ENCODE assay signal across 9 cellular contexts in genomic region chr22:24410110-24410856, GRCh38. TPM values are rescaled to one million over a fixed set of nuclear protein-coding genes. Genes with fewer than 3 reads are reported as not detected.
DNase-seq lines count a peak whose midpoint lies in the region; ATAC-seq and TF ChIP-seq lines count a peak whose summit lies in the region.
"Had no signal": no experiment of that assay in that cellular context is flagged by ENCODE, and none has a peak within 500 bp of the region (broad histone marks: within the 10 kb centered on the region; RNA-seq: fewer than 3 reads in every experiment).

No MANE protein-coding gene starts in this region.

- peak; percentile 62 to 72 for ATAC-seq in activated naive CD4-positive, alpha-beta T cell treated with anti-CD3 and anti-CD28 coated beads, Interleukin-2, amount 50 U/mL, for 72 hours

- H3K4me3 Mint-ChIP-seq in type B pancreatic cell = no peak overlapping the region

- H3K4me1 Mint-ChIP-seq in type B pancreatic cell (ENCODE audit: unreplicated experiment) = peaks cover 28% of the 10 kb centered on the region

- peak overlapping the region; percentile 7 to 19 for H3K27ac Mint-ChIP-seq in activated naive CD4-positive, alpha-beta T cell treated with anti-CD3 and anti-CD28 coated beads, Interleukin-2, amount 50 U/mL, for 72 hours
- no peak overlapping the region for H3K27ac Mint-ChIP-seq in type B pancreatic cell

- no peaks in the 10 kb centered on the region for H3K9me3 Mint-ChIP-seq in activated naive CD4-positive, alpha-beta T cell treated with anti-CD3 and anti-CD28 coated beads, Interleukin-2, amount 50 U/mL, for 72 hours
- no peaks in the 10 kb centered on the region for H3K9me3 Mint-ChIP-seq in type B pancreatic cell

- peak; percentile 15 for DNase-seq in D341Med (ENCODE audit: low spot score)
- peak; percentile 62 for DNase-seq in HT1080 (ENCODE audit: low read depth)
- no peak for DNase-seq in activated naive CD4-positive, alpha-beta T cell treated with anti-CD3 and anti-CD28 coated beads, Interleukin-2, amount 50 U/mL, for 72 hours (ENCODE audit: low spot score in 2 of 2)
- DNase-seq in kidney tubule cell (ENCODE audit: low spot score) = peak; percentile 33
- no peak for DNase-seq in type B pancreatic cell (ENCODE audit: extremely low spot score, unreplicated experiment)
- DNase-seq in NCI-H1105 treated with DMSO at 0.1 percent for 48 hours (lab: John Stamatoyannopoulos, UW) = no peak
- DNase-seq in SKM-1 (lab: John Stamatoyannopoulos, UW; ENCODE audit: unreplicated experiment) = no peak
- no peak for DNase-seq in NCI-H446 treated with DMSO at 0.1 percent for 48 hours (lab: John Stamatoyannopoulos, UW)
- DNase-seq: NCI-H1694 treated with DMSO at 0.1 percent for 48 hours had no signal

- no peak for TF ChIP-seq CTCF in type B pancreatic cell (conservative IDR thresholded peaks at IDR 0.05)

- H3K27me3 Mint-ChIP-seq in type B pancreatic cell = no peaks in the 10 kb centered on the region

- no peaks in the 10 kb centered on the region for H3K36me3 Mint-ChIP-seq in activated naive CD4-positive, alpha-beta T cell treated with anti-CD3 and anti-CD28 coated beads, Interleukin-2, amount 50 U/mL, for 72 hours
- H3K36me3 Mint-ChIP-seq in type B pancreatic cell = peaks cover 7% of the 10 kb centered on the region

RNA-seq across cellular contexts. Expression of gene ADORA2A, which starts 17.1 kb away (rescaled TPM):
- 1.5 and 2.3 TPM in 2 replicates for total RNA-seq in HT1080 (2014; rRNA removed; shearing (Covaris generic))
- 2.3 and 3.3 TPM in 2 replicates for polyA plus RNA-seq in HT1080 (2015; cell fraction: cytosol; rRNA removed)
- 2.8 and 7.0 TPM in 2 replicates for polyA plus RNA-seq in HT1080 (2015; cell fraction: nucleus; rRNA removed)
- 10 to 100 TPM; 33.8 to 34.4 TPM for total RNA-seq in activated naive CD4-positive, alpha-beta T cell treated with anti-CD3 and anti-CD28 coated beads, Interleukin-2, amount 50 U/mL, for 72 hours
- 7.2 and 19.2 TPM in 2 replicates for total RNA-seq in type B pancreatic cell (ENCODE audit: low replicate concordance)

Comparison
In these comparisons a context has a peak if more than half of its experiments do, and no peak if none do; other contexts are left out.
1. DNase-seq: peak in D341Med (single experiment), HT1080 (single experiment) and kidney tubule cell (single experiment); none in activated naive CD4-positive, alpha-beta T cell treated with anti-CD3 and anti-CD28 coated beads, Interleukin-2, amount 50 U/mL, for 72 hours (0 of 2), type B pancreatic cell (single experiment), NCI-H1105 treated with DMSO at 0.1 percent for 48 hours (single experiment), SKM-1 (single experiment) and NCI-H446 treated with DMSO at 0.1 percent for 48 hours (single experiment).